12 cellular contexts compared by ENCODE assay signal in genomic region chr15:101124731-101125558, GRCh38.
DNase-seq lines count a peak whose midpoint lies in the region; ATAC-seq and TF ChIP-seq lines count a peak whose summit lies in the region.
"Had no signal": no experiment of that assay in that cellular context is flagged by ENCODE, and none has a peak within 500 bp of the region (broad histone marks: within the 10 kb centered on the region; RNA-seq: fewer than 3 reads in every experiment).

No MANE protein-coding gene starts in this region.

- no peaks in the 10 kb centered on the region for H3K9me3 Mint-ChIP-seq in T-helper 2 cell treated with Interferon-gamma antibody and Interleukin-4, amounts not matched to agents 5 μg/mL and 100 μg/mL, for 36 hours

- peaks cover 63% of the 10 kb centered on the region for H3K4me1 ChIP-seq in GM23248 (ENCODE audit: insufficient read depth)

- no peak for TF ChIP-seq CTCF in GM10248 (IDR thresholded peaks at IDR 0.05; ENCODE audit: control extremely low read depth, extremely low read depth, low read depth, missing control alignments)

- peak overlapping the region; percentile 78 for H3K4me2 ChIP-seq in GM23248 (ENCODE audit: unreplicated experiment)

- no peak overlapping the region for H3K27ac Mint-ChIP-seq in T-helper 2 cell treated with Interferon-gamma antibody and Interleukin-4, amounts not matched to agents 5 μg/mL and 100 μg/mL, for 36 hours

- no peaks in the 10 kb centered on the region for H3K79me2 ChIP-seq in GM23248 (ENCODE audit: insufficient read depth)

- no peaks in the 10 kb centered on the region for H3K27me3 ChIP-seq in GM23248 (replicated peaks; ENCODE audit: insufficient read depth)

- POLR2A ChIA-PET in GM10248 (lab: Yijun Ruan, JAX): interaction anchor here (0.7 kb wide), 1 partner anchor 12 kb away, joined by 5 read pairs; no protein-coding TSS in a partner anchor

- peaks cover 71% of the 10 kb centered on the region for H3K4me1 Mint-ChIP-seq in T-helper 2 cell treated with Interferon-gamma antibody and Interleukin-4, amounts not matched to agents 5 μg/mL and 100 μg/mL, for 36 hours (ENCODE audit: low read depth)

- H2AFZ ChIP-seq in GM23248: no peak overlapping the region

- H4K20me1 ChIP-seq in GM23248 (ENCODE audit: insufficient read depth): no peaks in the 10 kb centered on the region

- no peaks in the 10 kb centered on the region for H3K9me2 ChIP-seq in GM23248 (ENCODE audit: insufficient read depth)

- no peaks in the 10 kb centered on the region for H3K27me3 Mint-ChIP-seq in T-helper 2 cell treated with Interferon-gamma antibody and Interleukin-4, amounts not matched to agents 5 μg/mL and 100 μg/mL, for 36 hours (ENCODE audit: low read depth)

- no peak for ATAC-seq in GM19324 (IDR thresholded peaks at IDR 0.05; ENCODE audit: low FRiP score, unreplicated experiment)

- peak overlapping the region; percentile 44 for H3K4me3 ChIP-seq in GM23248

- no peaks in the 10 kb centered on the region for H3K9me3 ChIP-seq in GM23248 (ENCODE audit: low read depth)

- peaks cover 62% of the 10 kb centered on the region for H3F3A ChIP-seq in GM23248 (ENCODE audit: insufficient read depth)

- CTCF ChIA-PET in GM10248 (lab: Yijun Ruan, JAX): no interaction called here

- H3K9ac ChIP-seq in GM23248: peak overlapping the region; percentile 85

- WGBS in GM23248 (ENCODE audit: low coverage in 1 of 2, low lambda C conversion rate in 2 of 2, missing lambda C conversion rate in 2 of 2), 2 experiments: 15 to 16% methylated on average over 11 of the region's 11 CpGs

- DNase-seq in AG08395 (ENCODE audit: low spot score): peak; percentile 51
- peak; percentile 99 for DNase-seq in GM23248
- no peak for DNase-seq in T-helper 2 cell treated with Interferon-gamma antibody and Interleukin-4, amounts not matched to agents 5 μg/mL and 100 μg/mL, for 36 hours (ENCODE audit: low spot score)
- peak; percentile 58 for DNase-seq in fibroblast of the conjunctiva (ENCODE audit: low read depth)
- no peak for DNase-seq in stimulated activated CD4-positive, alpha-beta T cell treated with anti-CD3 and anti-CD28 coated beads, Interleukin-2, amount 100 ng/mL, for 24 hours
- no peak for DNase-seq in activated effector memory CD4-positive, alpha-beta T cell treated with Interleukin-2 at 50 U/mL for 16 hours
- DNase-seq in GM10248 (ENCODE audit: extremely low spot score): no peak
- DNase-seq: DMS53; NCI-H774; stimulated activated CD4-positive, alpha-beta T cell treated with anti-CD3 and anti-CD28 coated beads, Interleukin-4, amount 100 ng/mL, for 4 hours had no signal

- H3K27ac ChIP-seq in GM23248: peak overlapping the region; percentile 98

- peaks cover 12% of the 10 kb centered on the region for H3K36me3 Mint-ChIP-seq in T-helper 2 cell treated with Interferon-gamma antibody and Interleukin-4, amounts not matched to agents 5 μg/mL and 100 μg/mL, for 36 hours (ENCODE audit: low read depth)
- H3K36me3 Mint-ChIP-seq: mesothelial cell of epicardium had no signal

- no peaks in the 10 kb centered on the region for H3K36me3 ChIP-seq in GM23248 (ENCODE audit: low read depth)

- peak overlapping the region; percentile 9 for H3K4me3 Mint-ChIP-seq in T-helper 2 cell treated with Interferon-gamma antibody and Interleukin-4, amounts not matched to agents 5 μg/mL and 100 μg/mL, for 36 hours
- H3K4me3 Mint-ChIP-seq: mesothelial cell of epicardium had no signal

- in situ Hi-C loops in GM23248 (cut with MboI): no loop called here

Comparison
In these comparisons a context has a peak if more than half of its experiments do, and no peak if none do; other contexts are left out.
1. DNase-seq: peak in AG08395 (single experiment), GM23248 (single experiment) and fibroblast of the conjunctiva (single experiment); none in T-helper 2 cell treated with Interferon-gamma antibody and Interleukin-4, amounts not matched to agents 5 μg/mL and 100 μg/mL, for 36 hours (single experiment), stimulated activated CD4-positive, alpha-beta T cell treated with anti-CD3 and anti-CD28 coated beads, Interleukin-2, amount 100 ng/mL, for 24 hours (0 of 2), activated effector memory CD4-positive, alpha-beta T cell treated with Interleukin-2 at 50 U/mL for 16 hours (single experiment) and GM10248 (single experiment).